Comparison of ENCODE assay signal across 1 cellular context in the genomic region with DNA sequence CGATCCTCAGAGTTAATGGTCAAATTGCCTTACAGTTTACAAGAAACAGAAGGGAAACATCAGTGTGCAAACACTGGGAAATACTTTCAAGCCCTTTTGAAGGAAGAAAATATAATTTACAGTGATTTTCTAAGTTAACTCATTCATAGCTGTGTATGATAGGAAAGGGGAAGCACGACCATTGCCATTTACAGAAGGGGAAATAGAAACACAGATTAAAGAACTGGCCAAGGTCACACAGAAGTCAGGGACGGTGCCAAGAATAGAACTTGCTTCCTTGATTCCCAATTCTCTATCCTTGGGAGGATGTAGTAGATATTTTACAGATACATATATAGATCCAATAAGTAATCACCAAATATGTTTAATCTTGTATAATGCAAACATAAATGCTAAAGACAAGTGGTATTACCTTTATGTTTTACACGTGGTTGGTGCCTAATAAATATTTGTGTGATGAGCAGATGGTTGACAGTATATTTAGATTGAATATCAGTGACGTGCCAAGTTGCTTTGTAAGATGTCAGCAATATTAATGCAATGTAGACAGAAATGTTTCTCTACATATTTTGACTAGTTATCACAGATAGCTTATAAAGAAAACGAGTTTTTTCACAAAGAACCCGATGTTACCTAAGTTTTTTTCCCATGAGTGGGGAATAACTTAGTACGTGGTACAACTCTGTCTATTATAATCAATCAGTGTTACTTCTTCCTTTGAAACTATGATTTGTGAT.
TF ChIP-seq lines count a peak whose summit lies in the region.

No MANE protein-coding gene starts in this region.

TF ChIP-seq in GM12878, 131 proteins besides CTCF, POLR2A, EP300 and RAD21 (continued from another document):
- TF ChIP-seq ZNF384 (IDR thresholded peaks at IDR 0.05; ENCODE audit: borderline replicate concordance, low read depth, low read length) (no peak), MXI1 (IDR thresholded peaks at IDR 0.05; ENCODE audit: low read depth, low read length) (no peak), IRF4 (IDR thresholded peaks at IDR 0.05; ENCODE audit: low read depth, low read length) (no peak), ATF7 (IDR thresholded peaks at IDR 0.05; ENCODE audit: low read depth) (no peak)
- TF ChIP-seq, protein P1, sequence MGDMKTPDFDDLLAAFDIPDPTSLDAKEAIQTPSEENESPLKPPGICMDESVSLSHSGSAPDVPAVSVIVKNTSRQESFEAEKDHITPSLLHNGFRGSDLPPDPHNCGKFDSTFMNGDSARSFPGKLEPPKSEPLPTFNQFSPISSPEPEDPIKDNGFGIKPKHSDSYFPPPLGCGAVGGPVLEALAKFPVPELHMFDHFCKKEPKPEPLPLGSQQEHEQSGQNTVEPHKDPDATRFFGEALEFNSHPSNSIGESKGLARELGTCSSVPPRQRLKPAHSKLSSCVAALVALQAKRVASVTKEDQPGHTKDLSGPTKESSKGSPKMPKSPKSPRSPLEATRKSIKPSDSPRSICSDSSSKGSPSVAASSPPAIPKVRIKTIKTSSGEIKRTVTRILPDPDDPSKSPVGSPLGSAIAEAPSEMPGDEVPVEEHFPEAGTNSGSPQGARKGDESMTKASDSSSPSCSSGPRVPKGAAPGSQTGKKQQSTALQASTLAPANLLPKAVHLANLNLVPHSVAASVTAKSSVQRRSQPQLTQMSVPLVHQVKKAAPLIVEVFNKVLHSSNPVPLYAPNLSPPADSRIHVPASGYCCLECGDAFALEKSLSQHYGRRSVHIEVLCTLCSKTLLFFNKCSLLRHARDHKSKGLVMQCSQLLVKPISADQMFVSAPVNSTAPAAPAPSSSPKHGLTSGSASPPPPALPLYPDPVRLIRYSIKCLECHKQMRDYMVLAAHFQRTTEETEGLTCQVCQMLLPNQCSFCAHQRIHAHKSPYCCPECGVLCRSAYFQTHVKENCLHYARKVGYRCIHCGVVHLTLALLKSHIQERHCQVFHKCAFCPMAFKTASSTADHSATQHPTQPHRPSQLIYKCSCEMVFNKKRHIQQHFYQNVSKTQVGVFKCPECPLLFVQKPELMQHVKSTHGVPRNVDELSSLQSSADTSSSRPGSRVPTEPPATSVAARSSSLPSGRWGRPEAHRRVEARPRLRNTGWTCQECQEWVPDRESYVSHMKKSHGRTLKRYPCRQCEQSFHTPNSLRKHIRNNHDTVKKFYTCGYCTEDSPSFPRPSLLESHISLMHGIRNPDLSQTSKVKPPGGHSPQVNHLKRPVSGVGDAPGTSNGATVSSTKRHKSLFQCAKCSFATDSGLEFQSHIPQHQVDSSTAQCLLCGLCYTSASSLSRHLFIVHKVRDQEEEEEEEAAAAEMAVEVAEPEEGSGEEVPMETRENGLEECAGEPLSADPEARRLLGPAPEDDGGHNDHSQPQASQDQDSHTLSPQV (IDR thresholded peaks at IDR 0.05), result no peak
- TF ChIP-seq, protein P2, sequence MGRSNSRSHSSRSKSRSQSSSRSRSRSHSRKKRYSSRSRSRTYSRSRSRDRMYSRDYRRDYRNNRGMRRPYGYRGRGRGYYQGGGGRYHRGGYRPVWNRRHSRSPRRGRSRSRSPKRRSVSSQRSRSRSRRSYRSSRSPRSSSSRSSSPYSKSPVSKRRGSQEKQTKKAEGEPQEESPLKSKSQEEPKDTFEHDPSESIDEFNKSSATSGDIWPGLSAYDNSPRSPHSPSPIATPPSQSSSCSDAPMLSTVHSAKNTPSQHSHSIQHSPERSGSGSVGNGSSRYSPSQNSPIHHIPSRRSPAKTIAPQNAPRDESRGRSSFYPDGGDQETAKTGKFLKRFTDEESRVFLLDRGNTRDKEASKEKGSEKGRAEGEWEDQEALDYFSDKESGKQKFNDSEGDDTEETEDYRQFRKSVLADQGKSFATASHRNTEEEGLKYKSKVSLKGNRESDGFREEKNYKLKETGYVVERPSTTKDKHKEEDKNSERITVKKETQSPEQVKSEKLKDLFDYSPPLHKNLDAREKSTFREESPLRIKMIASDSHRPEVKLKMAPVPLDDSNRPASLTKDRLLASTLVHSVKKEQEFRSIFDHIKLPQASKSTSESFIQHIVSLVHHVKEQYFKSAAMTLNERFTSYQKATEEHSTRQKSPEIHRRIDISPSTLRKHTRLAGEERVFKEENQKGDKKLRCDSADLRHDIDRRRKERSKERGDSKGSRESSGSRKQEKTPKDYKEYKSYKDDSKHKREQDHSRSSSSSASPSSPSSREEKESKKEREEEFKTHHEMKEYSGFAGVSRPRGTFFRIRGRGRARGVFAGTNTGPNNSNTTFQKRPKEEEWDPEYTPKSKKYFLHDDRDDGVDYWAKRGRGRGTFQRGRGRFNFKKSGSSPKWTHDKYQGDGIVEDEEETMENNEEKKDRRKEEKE (IDR thresholded peaks at IDR 0.05), result no peak
- TF ChIP-seq, protein P3, sequence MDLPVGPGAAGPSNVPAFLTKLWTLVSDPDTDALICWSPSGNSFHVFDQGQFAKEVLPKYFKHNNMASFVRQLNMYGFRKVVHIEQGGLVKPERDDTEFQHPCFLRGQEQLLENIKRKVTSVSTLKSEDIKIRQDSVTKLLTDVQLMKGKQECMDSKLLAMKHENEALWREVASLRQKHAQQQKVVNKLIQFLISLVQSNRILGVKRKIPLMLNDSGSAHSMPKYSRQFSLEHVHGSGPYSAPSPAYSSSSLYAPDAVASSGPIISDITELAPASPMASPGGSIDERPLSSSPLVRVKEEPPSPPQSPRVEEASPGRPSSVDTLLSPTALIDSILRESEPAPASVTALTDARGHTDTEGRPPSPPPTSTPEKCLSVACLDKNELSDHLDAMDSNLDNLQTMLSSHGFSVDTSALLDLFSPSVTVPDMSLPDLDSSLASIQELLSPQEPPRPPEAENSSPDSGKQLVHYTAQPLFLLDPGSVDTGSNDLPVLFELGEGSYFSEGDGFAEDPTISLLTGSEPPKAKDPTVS (IDR thresholded peaks at IDR 0.05; ENCODE audit: low read depth, low read length), result no peak
